8 cellular contexts compared by ENCODE assay signal in the genomic region with DNA sequence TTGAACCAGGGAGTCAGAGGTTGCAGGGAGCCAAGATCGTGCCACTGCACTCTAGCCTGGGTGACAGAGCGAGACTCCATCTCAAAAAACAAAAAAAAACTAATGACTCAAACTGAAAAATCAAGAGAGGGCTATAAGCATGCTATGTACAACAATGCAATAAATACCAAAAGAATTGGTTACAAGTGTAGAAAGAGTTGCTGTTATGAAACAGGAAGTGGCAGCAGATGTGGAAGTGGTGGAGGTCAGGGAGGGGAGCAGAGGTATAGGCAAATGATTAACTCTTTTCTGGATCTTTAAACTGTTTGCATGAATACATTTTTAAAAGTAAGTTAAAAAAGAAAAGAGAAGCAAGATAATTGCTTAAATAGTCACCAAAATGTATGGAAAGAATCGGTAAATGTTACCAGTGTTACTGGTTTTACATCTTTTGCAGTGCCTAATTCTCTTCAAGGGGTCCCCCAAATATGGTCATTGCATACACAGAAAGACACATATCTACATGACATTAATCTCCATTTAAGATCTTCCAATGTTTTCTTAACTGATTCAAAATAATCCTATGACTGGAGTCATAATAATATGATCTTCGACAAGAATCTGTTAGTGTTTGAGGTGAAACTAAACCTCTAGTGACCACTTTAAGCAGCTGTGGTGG. TPM values are rescaled to one million over a fixed set of nuclear protein-coding genes. Genes with fewer than 3 reads are reported as not detected.
DNase-seq lines count a peak whose midpoint lies in the region; ATAC-seq and FAIRE-seq lines count a peak whose summit lies in the region.

No MANE protein-coding gene starts in this region.

- DNase-seq in activated gamma-delta T cell treated with Interleukin-2 at 50 U/mL for 16 hours (peak; percentile 24), activated gamma-delta T cell (lab: John Stamatoyannopoulos, UW) (no peak), NOMO-1 treated with dmso at 0.1 percent for 144 hours (lab: John Stamatoyannopoulos, UW; ENCODE audit: unreplicated experiment) (peak; percentile 91), left colon (no peak), HTR-8/SVneo (ENCODE audit: insufficient read length, low spot score) (no peak), nucleus accumbens (lab: John Stamatoyannopoulos, UW) (no peak), 8988T (no peak)

- FAIRE-seq in HTR-8/SVneo (lab: Jason Lieb, UNC) = no peak

- ATAC-seq in HG02852 (IDR thresholded peaks at IDR 0.05; ENCODE audit: unreplicated experiment) (peak; percentile 100), left colon (peak; percentile 50)

- intact Hi-C loops in left colon (cut with DNase I, micrococcal nuclease) = no loop called here

RNA-seq across cellular contexts. Expression of gene CALHM6, which starts 15.0 kb away (rescaled TPM):
- 1 to 10 TPM in 1 of 2 donors, under 1 TPM in 1; 0.61 to 4.2 TPM for total RNA-seq in left colon

RNA-seq across cellular contexts. Expression of gene CALHM5, which starts 35.3 kb away (rescaled TPM):
- total RNA-seq in left colon = under 1 TPM; 0.18 to 0.64 TPM

Comparison
In these comparisons a context has a peak if more than half of its experiments do, and no peak if none do; other contexts are left out.
1. DNase-seq: peak in activated gamma-delta T cell treated with Interleukin-2 at 50 U/mL for 16 hours (single experiment) and NOMO-1 treated with dmso at 0.1 percent for 144 hours (single experiment); none in activated gamma-delta T cell (single experiment), left colon (0 of 2), HTR-8/SVneo (single experiment), nucleus accumbens (0 of 56) and 8988T (single experiment).